25 cellular contexts compared by ENCODE assay signal in genomic region chr7:92325173-92325572, GRCh38.
"Had no signal": no experiment of that assay in that cellular context is flagged by ENCODE, and none has a peak within 500 bp of the region (broad histone marks: within the 10 kb centered on the region; RNA-seq: fewer than 3 reads in every experiment).

No MANE protein-coding gene starts in this region.

- H3K4me3 ChIP-seq: colonic mucosa, esophagus muscularis mucosa, gastroesophageal sphincter, lower lobe of right lung, neural progenitor cell, suprapubic skin, tibial nerve had no signal

- H3K27ac ChIP-seq: colonic mucosa, esophagus muscularis mucosa, gastroesophageal sphincter, lower lobe of right lung, neural progenitor cell, suprapubic skin, tibial nerve had no signal

- H3K4me1 ChIP-seq: colonic mucosa, lower lobe of right lung, neural progenitor cell, suprapubic skin, tibial nerve had no signal

- DNase-seq: activated B cell treated with CpG ODN at 0.5 μM for 24 hours; activated CD4-positive, alpha-beta T cell treated with anti-CD3 and anti-CD28 coated beads for 36 hours; activated CD4-positive, alpha-beta T cell treated with anti-CD3 and anti-CD28 coated beads, Interleukin-2, amount 50 U/mL, for 4 hours; activated CD8-positive, alpha-beta memory T cell treated with anti-CD3 and anti-CD28 coated beads for 24 hours; activated CD8-positive, alpha-beta memory T cell treated with anti-CD3 and anti-CD28 coated beads, Interleukin-2, amount 50 U/mL, for 4 hours; activated T-cell treated with anti-CD3 and anti-CD28 coated beads, Interleukin-2, amount 50 U/mL, for 24 hours; colonic mucosa; dorsolateral prefrontal cortex; effector memory CD8-positive, alpha-beta T cell; head of caudate nucleus; hypothalamus; lower lobe of right lung; naive B cell; stimulated activated CD4-positive, alpha-beta T cell treated with anti-CD3 and anti-CD28 coated beads, Interleukin-2, amount 100 ng/mL, for 24 hours; stimulated activated naive CD8-positive, alpha-beta T cell treated with anti-CD3 and anti-CD28 coated beads, Interleukin-15, amount 100 ng/mL, for 72 hours; T-helper 1 cell; T-helper 9 cell had no signal

- H3K9ac ChIP-seq: neural progenitor cell had no signal

- H3K9me3 ChIP-seq: colonic mucosa, esophagus muscularis mucosa, gastroesophageal sphincter, lower lobe of right lung, suprapubic skin, tibial nerve had no signal

- ATAC-seq: activated CD4-positive, alpha-beta T cell treated with anti-CD3 and anti-CD28 coated beads for 36 hours; activated naive CD4-positive, alpha-beta T cell treated with anti-CD3 and anti-CD28 coated beads, Interleukin-2, amount 50 U/mL, for 72 hours; activated T-helper 17 cell treated with anti-CD3 and anti-CD28 coated beads, Interleukin-2, amount 50 U/mL, for 72 hours; effector memory CD8-positive, alpha-beta T cell; gastroesophageal sphincter; lower lobe of right lung; stimulated activated effector memory CD8-positive, alpha-beta T cell treated with anti-CD3 and anti-CD28 coated beads, Interleukin-12 subunit alpha, Interleukin-12 subunit beta, amount 100 ng/mL, for 72 hours; stimulated activated naive CD8-positive, alpha-beta T cell treated with anti-CD3 and anti-CD28 coated beads, Interleukin-15, amount 100 ng/mL, for 72 hours had no signal

- H3K36me3 ChIP-seq: colonic mucosa, lower lobe of right lung had no signal

- H3K27me3 ChIP-seq: colonic mucosa, dorsolateral prefrontal cortex, esophagus muscularis mucosa, gastroesophageal sphincter, neural progenitor cell, suprapubic skin, tibial nerve had no signal
